ENCODE assay signal across 8 cellular contexts in the genomic region with DNA sequence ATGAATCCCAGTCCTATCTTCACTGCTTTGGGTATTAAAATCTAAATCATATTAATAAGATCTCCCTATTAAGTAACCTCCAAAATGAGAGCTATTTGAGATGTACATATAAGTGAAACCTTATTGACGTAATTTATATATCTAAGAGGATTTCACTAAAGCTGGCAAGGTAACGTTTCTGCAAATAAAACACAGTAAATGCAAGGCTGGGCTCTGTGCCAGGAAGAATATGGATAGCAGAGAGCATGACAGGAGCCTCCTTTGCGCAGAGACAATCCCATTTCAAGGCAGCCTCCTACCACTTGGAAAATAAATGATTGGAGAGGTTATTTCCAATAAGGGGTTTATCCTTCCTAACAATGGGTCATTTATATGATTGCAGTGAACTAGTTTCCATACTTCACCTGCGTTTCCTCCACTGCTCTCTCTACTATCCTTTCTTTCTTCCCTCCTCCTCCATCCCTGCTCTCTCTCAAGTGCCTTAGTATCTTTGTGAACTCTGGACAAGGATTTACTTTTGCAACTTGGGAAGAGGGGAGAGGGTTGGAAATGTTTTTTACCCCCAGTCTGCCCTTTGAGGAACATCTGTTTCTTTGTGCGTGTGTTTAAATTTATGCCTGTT. TPM values are rescaled to one million over a fixed set of nuclear protein-coding genes. Genes with fewer than 3 reads are reported as not detected.
DNase-seq lines count a peak whose midpoint lies in the region; ATAC-seq and TF ChIP-seq lines count a peak whose summit lies in the region.

No MANE protein-coding gene starts in this region.

- intact Hi-C loops in left ventricle myocardium inferior (cut with micrococcal nuclease) = no loop called here
- intact Hi-C loops in Right ventricle myocardium inferior (cut with DNase I) = loop anchor here (2.0 kb wide), 1 partner anchor 103 kb away; no protein-coding TSS in a partner anchor
- intact Hi-C loops in left colon (cut with DNase I, micrococcal nuclease) = loop anchor here in 1 of 2 donors (10.0 kb wide), 2 partner anchors 105 to 255 kb away; no protein-coding TSS in a partner anchor
- intact Hi-C loops in uterus (cut with DNase I; ENCODE audit: low total_unique reads) = no loop called here

- H3K9me3 Mint-ChIP-seq in activated T-helper 17 cell treated with anti-CD3 and anti-CD28 coated beads, Interleukin-2, amount 50 U/mL, for 72 hours = no peaks in the 10 kb centered on the region

- H3K4me1 ChIP-seq in left ventricle myocardium inferior (peaks cover 66% of the 10 kb centered on the region), uterus (peaks cover 0 to 11% of the 10 kb centered on the region in 2 donors)

- ATAC-seq in Right ventricle myocardium inferior (no peak), left colon (no peak)
- ATAC-seq in activated T-helper 17 cell treated with anti-CD3 and anti-CD28 coated beads, Interleukin-2, amount 50 U/mL, for 72 hours (replicated peaks) = no peak

- no peak overlapping the region for H3K27ac Mint-ChIP-seq in activated T-helper 17 cell treated with anti-CD3 and anti-CD28 coated beads, Interleukin-2, amount 50 U/mL, for 72 hours

- TF ChIP-seq POLR2A in uterus (IDR thresholded peaks at IDR 0.05) = no peak

- TF ChIP-seq CTCF in left ventricle myocardium inferior (IDR thresholded peaks at IDR 0.05; ENCODE audit: borderline replicate concordance) = no peak
- no peak for TF ChIP-seq CTCF in uterus (IDR thresholded peaks at IDR 0.05)

- H3K9me3 ChIP-seq in left ventricle myocardium inferior (replicated peaks) = no peaks in the 10 kb centered on the region
- no peaks in the 10 kb centered on the region for H3K9me3 ChIP-seq in uterus

- H3K36me3 Mint-ChIP-seq in activated T-helper 17 cell treated with anti-CD3 and anti-CD28 coated beads, Interleukin-2, amount 50 U/mL, for 72 hours (ENCODE audit: low read depth) = peaks cover 7% of the 10 kb centered on the region

- peaks cover 41% of the 10 kb centered on the region for H3K4me1 Mint-ChIP-seq in activated T-helper 17 cell treated with anti-CD3 and anti-CD28 coated beads, Interleukin-2, amount 50 U/mL, for 72 hours

- peak overlapping the region; percentile 93 for H3K4me3 Mint-ChIP-seq in activated T-helper 17 cell treated with anti-CD3 and anti-CD28 coated beads, Interleukin-2, amount 50 U/mL, for 72 hours

- H3K27me3 ChIP-seq in left ventricle myocardium inferior (ENCODE audit: low read depth) (no peaks in the 10 kb centered on the region), uterus (no peaks in the 10 kb centered on the region)

- H3K27ac ChIP-seq in left ventricle myocardium inferior (replicated peaks) = peak overlapping the region; percentile 98
- H3K27ac ChIP-seq in uterus = peak overlapping the region; percentile 96 to 97

- H3K27me3 Mint-ChIP-seq in activated T-helper 17 cell treated with anti-CD3 and anti-CD28 coated beads, Interleukin-2, amount 50 U/mL, for 72 hours = peaks cover 3% of the 10 kb centered on the region

- H3K4me3 ChIP-seq in left ventricle myocardium inferior (peak overlapping the region; percentile 88), uterus (no peak overlapping the region)

- H3K36me3 ChIP-seq in left ventricle myocardium inferior (no peaks in the 10 kb centered on the region), uterus (no peaks in the 10 kb centered on the region)

- DNase-seq in left ventricle myocardium inferior (no peak), Right ventricle myocardium inferior (ENCODE audit: missing footprints) (no peak), left colon (peak; percentile 74 to 78), uterus (no peak), OCI-M2 (lab: John Stamatoyannopoulos, UW; ENCODE audit: unreplicated experiment) (no peak), ecto neural progenitor cell (ENCODE audit: low spot score) (no peak)
- no peak for DNase-seq in activated CD4-positive, alpha-beta T cell treated with anti-CD3 and anti-CD28 coated beads, Interleukin-2, amount 50 U/mL, for 1 hour

RNA-seq across cellular contexts. Expression of gene NFIA, which starts 3.0 kb away (rescaled TPM):
- total RNA-seq in left ventricle myocardium inferior (90.2 TPM), Right ventricle myocardium inferior (97.6 TPM), left colon (10 to 100 TPM; 51.1 to 51.4 TPM), uterus (100 to 1,000 TPM in 1 of 4 donors, 10 to 100 TPM in 3; 49.2 to 116 (median 64.9) TPM)
- 1 to 10 TPM; 3.5 to 5.1 TPM for total RNA-seq in activated T-helper 17 cell treated with anti-CD3 and anti-CD28 coated beads, Interleukin-2, amount 50 U/mL, for 72 hours

Comparison
In these comparisons a context has a peak if more than half of its experiments do, and no peak if none do; other contexts are left out.
1. DNase-seq: peak in left colon (2 of 2); none in left ventricle myocardium inferior (single experiment), Right ventricle myocardium inferior (single experiment), uterus (0 of 2), OCI-M2 (single experiment), activated CD4-positive, alpha-beta T cell treated with anti-CD3 and anti-CD28 coated beads, Interleukin-2, amount 50 U/mL, for 1 hour (single experiment) and ecto neural progenitor cell (single experiment).
2. RNA of gene NFIA, which starts 3.0 kb away (total RNA-seq): 97.6 TPM in Right ventricle myocardium inferior (single experiment), 90.2 TPM in left ventricle myocardium inferior (single experiment), 49.2 to 116 TPM in uterus and 51.1 to 51.4 TPM in left colon; 3.5 to 5.1 TPM in activated T-helper 17 cell treated with anti-CD3 and anti-CD28 coated beads, Interleukin-2, amount 50 U/mL, for 72 hours; every median in the first group is over 4 times any median in the second.